ENCODE assay signal across 11 cellular contexts in genomic region chr2:133817680-133818566, GRCh38.
DNase-seq lines count a peak whose midpoint lies in the region; ATAC-seq and TF ChIP-seq lines count a peak whose summit lies in the region.
"Had no signal": no experiment of that assay in that cellular context is flagged by ENCODE, and none has a peak within 500 bp of the region (broad histone marks: within the 10 kb centered on the region; RNA-seq: fewer than 3 reads in every experiment).

No MANE protein-coding gene starts in this region.

- no peaks in the 10 kb centered on the region for H3K36me3 ChIP-seq in SJSA1
- H3K36me3 ChIP-seq in skeletal muscle satellite cell (ENCODE audit: insufficient read depth, low read length) = no peaks in the 10 kb centered on the region
- H3K36me3 ChIP-seq: suprapubic skin had no signal

- peak overlapping the region; percentile 53 for H3K9ac ChIP-seq in skeletal muscle satellite cell (ENCODE audit: low read depth, low read length)

- H3K9me3 ChIP-seq in SJSA1 (replicated peaks) (no peaks in the 10 kb centered on the region; the same call in 1 of the 2 replicates), skeletal muscle satellite cell (replicated peaks; ENCODE audit: low read length) (no peaks in the 10 kb centered on the region)
- H3K9me3 ChIP-seq: suprapubic skin had no signal

- H3K27ac ChIP-seq in SJSA1 = peak overlapping the region; percentile 92
- H3K27ac ChIP-seq: suprapubic skin had no signal

- DNase-seq in NCI-H748 (lab: John Stamatoyannopoulos, UW; ENCODE audit: unreplicated experiment) (peak; percentile 20), NCI-H748 treated with DMSO at 0.1 percent for 48 hours (lab: John Stamatoyannopoulos, UW) (no peak), SJSA1 (ENCODE audit: low read depth in 1 of 2, low spot score in 2 of 2) (peak; percentile 88 to 96), fibroblast of the aortic adventitia (ENCODE audit: low read depth) (peak; percentile 99), NCI-H2107 treated with DMSO at 0.1 percent for 48 hours (lab: John Stamatoyannopoulos, UW; ENCODE audit: unreplicated experiment) (no peak), MV-4-11 (lab: John Stamatoyannopoulos, UW) (no peak)
- DNase-seq: activated CD8-positive, alpha-beta T cell treated with anti-CD3 and anti-CD28 coated beads for 36 hours had no signal

- H3K4me2 ChIP-seq in skeletal muscle satellite cell (ENCODE audit: low read length) = peak overlapping the region; percentile 67

- TF ChIP-seq CTCF in fibroblast of the aortic adventitia (IDR thresholded peaks at IDR 0.05; ENCODE audit: insufficient read depth, low read length) = no peak

- no peak for ATAC-seq in HG03342 (IDR thresholded peaks at IDR 0.05; ENCODE audit: unreplicated experiment)
- ATAC-seq: activated CD8-positive, alpha-beta T cell treated with anti-CD3 and anti-CD28 coated beads for 36 hours; left lobe of liver had no signal

- H3K4me1 ChIP-seq in SJSA1 (replicated peaks) (peaks cover 62% of the 10 kb centered on the region), skeletal muscle satellite cell (ENCODE audit: control insufficient read depth, insufficient read depth, low read length) (peaks cover 63% of the 10 kb centered on the region)
- H3K4me1 ChIP-seq: suprapubic skin had no signal

- no peaks in the 10 kb centered on the region for H3K27me3 ChIP-seq in SJSA1 (replicated peaks)
- H3K27me3 ChIP-seq in skeletal muscle satellite cell (ENCODE audit: control insufficient read depth, insufficient read depth, low read length) = no peaks in the 10 kb centered on the region
- H3K27me3 ChIP-seq: suprapubic skin had no signal

- H3K4me3 ChIP-seq in SJSA1 (no peak overlapping the region), fibroblast of the aortic adventitia (ENCODE audit: low read depth, low read length) (no peak overlapping the region), skeletal muscle satellite cell (ENCODE audit: low read length) (peak overlapping the region; percentile 38)
- H3K4me3 ChIP-seq: suprapubic skin had no signal

Comparison
In these comparisons a context has a peak if more than half of its experiments do, and no peak if none do; other contexts are left out.
1. DNase-seq: peak in NCI-H748 (single experiment), SJSA1 (2 of 2) and fibroblast of the aortic adventitia (single experiment); none in NCI-H748 treated with DMSO at 0.1 percent for 48 hours (single experiment), NCI-H2107 treated with DMSO at 0.1 percent for 48 hours (single experiment) and MV-4-11 (single experiment).